In the genomic region with DNA sequence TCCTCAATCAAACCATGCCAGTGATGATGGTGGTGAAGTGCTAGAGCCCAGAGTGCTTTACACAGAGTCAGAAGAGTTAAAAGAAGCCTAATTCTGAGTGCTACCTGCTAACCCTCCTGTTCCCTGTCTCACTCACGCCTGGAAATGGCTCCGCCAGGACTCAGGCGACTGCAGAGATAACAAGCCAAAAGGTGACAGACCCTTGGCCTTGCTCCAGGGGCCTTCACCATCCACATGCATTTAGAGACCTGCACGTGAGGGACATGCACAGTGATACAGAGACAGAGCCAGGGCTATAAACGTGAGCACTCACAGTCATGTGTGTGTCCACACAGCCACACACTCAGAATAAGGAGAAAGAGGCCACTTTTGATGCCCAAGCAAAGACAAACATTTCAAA, we compare ENCODE assay signal across 1 cellular context.
A peak's percentile ranks its signal among the peaks of the same experiment; 100 is the strongest.
TF ChIP-seq lines count a peak whose summit lies in the region.

No MANE protein-coding gene starts in this region.

TF ChIP-seq in K562, 482 proteins besides CTCF, POLR2A, EP300 and RAD21:
- TF ChIP-seq MBD2 (IDR thresholded peaks at IDR 0.05; ENCODE audit: borderline replicate concordance, low read depth) (no peak), ATF7 (IDR thresholded peaks at IDR 0.05) (no peak), TBP (optimal IDR thresholded peaks at IDR 0.05; ENCODE audit: low read depth, low read length) (no peak), BHLHE40 (IDR thresholded peaks at IDR 0.05; ENCODE audit: low read length) (peak; percentile 64)
TF ChIP-seq in K562: peak in this region for 1.
